Comparison of ENCODE assay signal across 8 cellular contexts in the genomic region with DNA sequence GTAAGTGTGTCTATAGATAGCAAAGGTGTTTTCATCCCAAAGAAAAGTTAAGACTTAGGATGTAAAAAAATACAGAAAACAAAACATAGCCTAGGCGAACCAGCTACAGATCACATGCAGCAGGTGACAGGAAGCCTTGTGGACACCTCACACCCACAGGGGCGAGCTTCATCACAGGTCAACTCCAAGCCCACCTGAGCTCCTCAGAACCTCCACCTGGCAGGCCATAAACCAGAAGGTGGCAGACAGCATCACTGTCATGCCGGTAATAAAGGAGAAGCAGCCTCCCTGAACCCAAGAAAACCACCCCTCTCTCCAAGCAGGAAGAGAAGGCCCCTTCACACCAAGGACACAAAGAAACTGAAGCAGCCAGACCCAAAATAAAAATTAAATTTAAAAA. TPM values are rescaled to one million over a fixed set of nuclear protein-coding genes. Genes with fewer than 3 reads are reported as not detected.
DNase-seq lines count a peak whose midpoint lies in the region; ATAC-seq and TF ChIP-seq lines count a peak whose summit lies in the region.

No MANE protein-coding gene starts in this region.

- no peaks in the 10 kb centered on the region for H3K79me2 ChIP-seq in Karpas-422 (ENCODE audit: low read length)

- H3K36me3 Mint-ChIP-seq in activated naive CD4-positive, alpha-beta T cell treated with anti-CD3 and anti-CD28 coated beads, Interleukin-2, amount 50 U/mL, for 72 hours, result peaks cover 4 to 40% of the 10 kb centered on the region in 2 donors

- peak overlapping the region; percentile 83 for H3K9ac ChIP-seq in Karpas-422 (ENCODE audit: low read length)

- H3K9me2 ChIP-seq in Karpas-422 (replicated peaks; ENCODE audit: insufficient read depth, low read length), result no peaks in the 10 kb centered on the region

- no peaks in the 10 kb centered on the region for H3K27me3 ChIP-seq in Karpas-422 (ENCODE audit: low read length)
- H3K27me3 ChIP-seq in testis, result no peaks in the 10 kb centered on the region

- ATAC-seq in activated naive CD4-positive, alpha-beta T cell treated with anti-CD3 and anti-CD28 coated beads, Interleukin-2, amount 50 U/mL, for 72 hours, result no peak
- peak; percentile 35 for ATAC-seq in left colon
- no peak for ATAC-seq in HG02798 (IDR thresholded peaks at IDR 0.05; ENCODE audit: poor library complexity, unreplicated experiment)
- no peak for ATAC-seq in activated CD4-positive, CD25-positive, alpha-beta regulatory T cell treated with anti-CD3 and anti-CD28 coated beads, Interleukin-2, amount 50 U/mL, for 24 hours
- no peak for ATAC-seq in GM21576 (IDR thresholded peaks at IDR 0.05; ENCODE audit: unreplicated experiment)

- no peak overlapping the region for H2AFZ ChIP-seq in Karpas-422 (ENCODE audit: low read length)

- no peaks in the 10 kb centered on the region for H3K9me3 ChIP-seq in Karpas-422 (ENCODE audit: low read length)
- no peaks in the 10 kb centered on the region for H3K9me3 ChIP-seq in testis

- no peaks in the 10 kb centered on the region for H4K20me1 ChIP-seq in Karpas-422 (ENCODE audit: insufficient read depth, low read depth, low read length)

- TF ChIP-seq POLR2A in testis (IDR thresholded peaks at IDR 0.05), result no peak

- H3K27ac ChIP-seq in Karpas-422 (ENCODE audit: low read length) (no peak overlapping the region), testis (peak overlapping the region in 1 of 2 donors; percentile 95)

- H3K36me3 ChIP-seq in Karpas-422 (ENCODE audit: insufficient read depth, low read length), result no peaks in the 10 kb centered on the region
- H3K36me3 ChIP-seq in testis (ENCODE audit: low read depth, missing control alignments), result no peaks in the 10 kb centered on the region

- 20 to 34% methylated on average over 3 of the region's 3 CpGs for WGBS in testis, 2 donors

- peak; percentile 55 for DNase-seq in DMS53 (lab: John Stamatoyannopoulos, UW)
- DNase-seq in Karpas-422, result no peak
- peak in 1 of 2 donors; percentile 10 for DNase-seq in activated naive CD4-positive, alpha-beta T cell treated with anti-CD3 and anti-CD28 coated beads, Interleukin-2, amount 50 U/mL, for 72 hours (ENCODE audit: low spot score in 2 of 2)
- DNase-seq in left colon, result peak; percentile 47 to 49
- peak; percentile 24 for DNase-seq in testis

- intact Hi-C loops in left colon (cut with DNase I, micrococcal nuclease) (no loop called here), testis (cut with DNase I; ENCODE audit: low total_unique reads) (no loop called here)

- peak overlapping the region; percentile 78; the same call in 1 of the 2 replicates for H3K4me3 ChIP-seq in Karpas-422 (ENCODE audit: low read length)
- peak overlapping the region; percentile 84 to 94 for H3K4me3 ChIP-seq in testis

- H3K27ac Mint-ChIP-seq in activated naive CD4-positive, alpha-beta T cell treated with anti-CD3 and anti-CD28 coated beads, Interleukin-2, amount 50 U/mL, for 72 hours, result peak overlapping the region; percentile 87 to 90

- no peak for TF ChIP-seq CTCF in testis (IDR thresholded peaks at IDR 0.05)

- H3K9me3 Mint-ChIP-seq in activated naive CD4-positive, alpha-beta T cell treated with anti-CD3 and anti-CD28 coated beads, Interleukin-2, amount 50 U/mL, for 72 hours, result peaks cover 0 to 5% of the 10 kb centered on the region in 2 donors

- peaks cover 23% of the 10 kb centered on the region for H3K4me1 ChIP-seq in Karpas-422 (ENCODE audit: low read length)
- peaks cover 9% of the 10 kb centered on the region for H3K4me1 ChIP-seq in testis

- peak overlapping the region; percentile 81 for H3K4me2 ChIP-seq in Karpas-422 (ENCODE audit: low read depth, low read length, poor library complexity, severe bottlenecking)

RNA-seq across cellular contexts. Expression of gene RALGAPA2, which starts 1.0 kb away (rescaled TPM):
- 6.3 and 6.5 TPM in 2 replicates for total RNA-seq in Karpas-422 (2014; rRNA removed; shearing (Covaris generic); ENCODE audit: low replicate concordance)
- 10 to 100 TPM; 24.9 to 33.1 TPM for total RNA-seq in activated naive CD4-positive, alpha-beta T cell treated with anti-CD3 and anti-CD28 coated beads, Interleukin-2, amount 50 U/mL, for 72 hours
- total RNA-seq in left colon (10 to 100 TPM; 55.5 to 80.0 TPM), testis (10 to 100 TPM; 59.2 to 61.5 TPM)
- 26.9 TPM for polyA plus RNA-seq in testis (ENCODE audit: insufficient read depth, low read depth, low replicate concordance)
